ENCODE assay signal across 16 cellular contexts in genomic region chr9:97508852-97509251, GRCh38. TPM values are rescaled to one million over a fixed set of nuclear protein-coding genes. Genes with fewer than 3 reads are reported as not detected.
DNase-seq lines count a peak whose midpoint lies in the region; ATAC-seq, FAIRE-seq and TF ChIP-seq lines count a peak whose summit lies in the region.
"Had no signal": no experiment of that assay in that cellular context is flagged by ENCODE, and none has a peak within 500 bp of the region (broad histone marks: within the 10 kb centered on the region; RNA-seq: fewer than 3 reads in every experiment).

No MANE protein-coding gene starts in this region.

- H2AFZ ChIP-seq in GM12878 (ENCODE audit: control insufficient read depth, low read depth, low read length), result no peak overlapping the region

- H3K79me2 ChIP-seq in GM12878 (ENCODE audit: control insufficient read depth, insufficient read depth, low read length), result peaks cover 70% of the 10 kb centered on the region

- H3K4me1 ChIP-seq in GM12878 (ENCODE audit: control insufficient read depth, insufficient read depth, low read length), result peaks cover 44% of the 10 kb centered on the region
- H3K4me1 ChIP-seq in esophagus muscularis mucosa, result peaks cover 59 to 90% (median 76%) of the 10 kb centered on the region in 4 donors
- H3K4me1 ChIP-seq in gastrocnemius medialis, result peaks cover 60 to 70% of the 10 kb centered on the region in 2 donors

- in situ Hi-C loops in GM12878 (cut with MboI) (loop anchor here (10.0 kb wide), 1 partner anchor 1094 kb away; the partner anchor contains the start of gene ZNF367), gastrocnemius medialis (cut with MboI; ENCODE audit: low sequenced_read_pairs in 4 of 4) (loop anchor here in 1 of 4 donors (10.0 kb wide), 1 partner anchor 86 kb away; no protein-coding TSS in a partner anchor)

- TF ChIP-seq POLR2A in GM12878 (IDR thresholded peaks at IDR 0.05; ENCODE audit: low read depth, low read length) (no peak), esophagus muscularis mucosa (IDR thresholded peaks at IDR 0.05; ENCODE audit: low read depth) (no peak), gastrocnemius medialis (IDR thresholded peaks at IDR 0.05) (no peak)

- RAD21 ChIA-PET in GM12878 (lab: Charles Lee; ENCODE audit: unreplicated experiment), result interaction anchor here (0.7 to 3.6 kb wide), 5 partner anchors 7 to 125 kb away, joined by 4 to 75 read pairs (median 19); partner anchors contain the start of genes NCBP1, TMOD1 and TSTD2

- intact Hi-C loops in GM12878 (cut with micrococcal nuclease; ENCODE audit: unreplicated experiment), result loop anchor here (10.0 kb wide), 1 partner anchor 86 kb away; no protein-coding TSS in a partner anchor
- intact Hi-C loops in esophagus muscularis mucosa (cut with DNase I), result no loop called here
- intact Hi-C loops in gastrocnemius medialis (cut with DNase I; ENCODE audit: low total_unique reads), result no loop called here

- peak overlapping the region; percentile 41; the same call in 1 of the 2 replicates for H3K4me2 ChIP-seq in GM12878 (ENCODE audit: control insufficient read depth, insufficient read depth)

- no TSS peak for BruUV-seq in GM12878 (replicated peaks; lab: Mats Ljungman, UMichigan)

- FAIRE-seq in GM12878 (lab: Jason Lieb, UNC), result no peak
- no peak for FAIRE-seq in urothelium cell line (lab: Jason Lieb, UNC)
- FAIRE-seq: A204.1 had no signal

- H3K36me3 ChIP-seq in GM12878 (ENCODE audit: control insufficient read depth in 2 of 2, insufficient read depth in 2 of 2, low read length in 1 of 2), result no peaks in the 10 kb centered on the region; a peak in 1 of 4 replicates
- peaks cover 0 to 7% (median 0%) of the 10 kb centered on the region in 4 donors for H3K36me3 ChIP-seq in esophagus muscularis mucosa
- H3K36me3 ChIP-seq in gastrocnemius medialis, result no peaks in the 10 kb centered on the region

- 61% methylated on average over 4 of the region's 4 CpGs for WGBS in GM12878 (ENCODE audit: insufficient coverage, insufficient replicate concordance, low lambda C conversion rate, missing lambda C conversion rate)
- 86% methylated on average over 4 of the region's 4 CpGs for WGBS in esophagus muscularis mucosa

- POLR2A ChIA-PET in GM12878 (lab: Charles Lee), result interaction anchor here (1.3 kb wide), 1 partner anchor 125 kb away, joined by 3 read pairs; the partner anchor contains the start of gene NCBP1

- H3K27ac ChIP-seq in GM12878 (ENCODE audit: control insufficient read depth, insufficient read depth) (peak overlapping the region; percentile 20; the same call in 1 of the 2 replicates), esophagus muscularis mucosa (replicated peaks in 1 of 4) (peak overlapping the region in 3 of 4 donors; percentile 14 to 96 (median 95)), gastrocnemius medialis (peak overlapping the region; percentile 89 to 98 (median 98)), substantia nigra (ENCODE audit: low read depth, low read length, poor library complexity, severe bottlenecking) (no peak overlapping the region)
- H3K27ac ChIP-seq: C4-2B had no signal

- CTCF ChIA-PET in GM12878 (lab: Yijun Ruan, JAX), result interaction anchor here (0.6 to 3.9 kb wide), 5 partner anchors 10 to 107 kb away, joined by 3 to 41 read pairs (median 23); no protein-coding TSS in a partner anchor

- TF ChIP-seq EP300 in GM12878 (IDR thresholded peaks at IDR 0.05; ENCODE audit: borderline replicate concordance in 1 of 2, control insufficient read depth in 1 of 2, low read depth in 2 of 2, low read length in 2 of 2) (no peak), esophagus muscularis mucosa (IDR thresholded peaks at IDR 0.05) (no peak)

- TF ChIP-seq CTCF in GM12878 (IDR thresholded peaks at IDR 0.05 in 2 of 3, conservative IDR thresholded peaks at IDR 0.05 in 1 of 3; ENCODE audit: control insufficient read depth in 2 of 3, extremely low read depth in 1 of 3, insufficient read depth in 1 of 3, low read depth in 3 of 3, low read length in 3 of 3), result no peak
- no peak for TF ChIP-seq CTCF in esophagus muscularis mucosa (IDR thresholded peaks at IDR 0.05)
- TF ChIP-seq CTCF in gastrocnemius medialis (IDR thresholded peaks at IDR 0.05 in 4 of 5, conservative IDR thresholded peaks at IDR 0.05 in 1 of 5), result no peak

- TF ChIP-seq RAD21 in GM12878 (IDR thresholded peaks at IDR 0.05; ENCODE audit: insufficient read depth, low read depth, low read length), result no peak

- H3K4me3 ChIP-seq in GM12878, result no peak overlapping the region
- no peak overlapping the region for H3K4me3 ChIP-seq in esophagus muscularis mucosa
- no peak overlapping the region for H3K4me3 ChIP-seq in gastrocnemius medialis

- SMC1A ChIA-PET in GM12878 (lab: Charles Lee; ENCODE audit: uncharacterized antibody, unreplicated experiment), result interaction anchor here (1.2 to 5.2 kb wide), 7 partner anchors 7 to 106 kb away, joined by 3 to 49 read pairs (median 28); partner anchors contain the start of gene TMOD1

- ATAC-seq in GM12878, result no peak
- ATAC-seq in gastrocnemius medialis, result no peak

- H3K9me3 ChIP-seq in GM12878 (replicated peaks; ENCODE audit: control insufficient read depth, insufficient read depth, low read length), result peaks cover 3% of the 10 kb centered on the region
- H3K9me3 ChIP-seq in esophagus muscularis mucosa, result no peaks in the 10 kb centered on the region
- H3K9me3 ChIP-seq in gastrocnemius medialis, result no peaks in the 10 kb centered on the region
- H3K9me3 ChIP-seq: BE2C had no signal

- DNase-seq in D341Med (ENCODE audit: low spot score) (peak; percentile 1), GM12878 (ENCODE audit: low read depth, low spot score) (no peak), esophagus muscularis mucosa (ENCODE audit: extremely low spot score) (peak; percentile 24), gastrocnemius medialis (no peak), NCI-H2171 (lab: John Stamatoyannopoulos, UW) (no peak), urothelium cell line (ENCODE audit: low spot score) (no peak), substantia nigra (lab: John Stamatoyannopoulos, UW) (no peak)
- DNase-seq: BE2C; CD4-positive, alpha-beta memory T cell; DND-41; GF-D8; GOT3; IMR-90 had no signal

- H3K9ac ChIP-seq in GM12878 (ENCODE audit: control insufficient read depth, insufficient read depth, low read length), result no peak overlapping the region

- H3K27me3 ChIP-seq in GM12878 (replicated peaks in 1 of 2; ENCODE audit: control insufficient read depth in 2 of 2, insufficient read depth in 2 of 2, low read length in 1 of 2) (no peaks in the 10 kb centered on the region), esophagus muscularis mucosa (no peaks in the 10 kb centered on the region), gastrocnemius medialis (no peaks in the 10 kb centered on the region)
- H3K27me3 ChIP-seq: BE2C had no signal

- H4K20me1 ChIP-seq in GM12878 (ENCODE audit: control insufficient read depth, insufficient read depth), result no peaks in the 10 kb centered on the region

TF ChIP-seq in GM12878, 131 proteins besides CTCF, POLR2A, EP300 and RAD21 (continues in another document):
- no peak for TF ChIP-seq RB1 (IDR thresholded peaks at IDR 0.05; ENCODE audit: borderline replicate concordance)
- no peak for TF ChIP-seq PKNOX1 (IDR thresholded peaks at IDR 0.05)
- TF ChIP-seq ZBTB33 (IDR thresholded peaks at IDR 0.05), result no peak
- TF ChIP-seq ZSCAN29 (IDR thresholded peaks at IDR 0.05), result no peak

RNA-seq across cellular contexts. Expression of gene TMOD1, which starts 7.4 kb away (rescaled TPM):
- 33.9 and 37.2 TPM in 2 replicates for total RNA-seq in GM12878 (2013; cell fraction: nucleolus; rRNA removed)
- total RNA-seq in GM12878 (2014; rRNA removed), result 8.4 and 8.5 TPM in 2 replicates
- 13.9 and 15.0 TPM in 2 replicates for total RNA-seq in GM12878 (2014; rRNA removed; fragmentation: Illumina TruSeq; extraction: Trizol)
- 28.4 and 29.0 TPM in 2 replicates for total RNA-seq in GM12878 (2021)
- 18.8 TPM for polyA plus RNA-seq in GM12878 (2011; ENCODE audit: low read depth)
- 4.0 and 4.9 TPM in 2 replicates for polyA plus RNA-seq in GM12878 (2011; rRNA removed)
- 3.9 and 5.9 TPM in 2 replicates for polyA plus RNA-seq in GM12878 (2011; cell fraction: cytosol; rRNA removed)
- polyA plus RNA-seq in GM12878 (2011; cell fraction: nucleus; rRNA removed), result 5.2 and 5.5 TPM in 2 replicates
- polyA plus RNA-seq in GM12878 (2012), result 20.5 and 27.3 TPM in 2 replicates
- polyA plus RNA-seq in GM12878 (2014; fragmentation: Illumina TruSeq; extraction: Trizol), result 31.3 and 38.8 TPM in 2 replicates
- polyA plus RNA-seq in GM12878 (2014; fragmentation: Nextera tagmentation; extraction: Ambion mirVana), result 10 to 100 TPM; 11.1 to 16.9 TPM
- polyA plus RNA-seq in GM12878 (2014; rRNA removed), result 13.2 and 13.3 TPM in 2 replicates
- 10 to 100 TPM; 27.7 to 44.1 TPM for polyA plus RNA-seq in GM12878 (2016; fragmentation: Nextera tagmentation; extraction: Ambion mirVana)
- 2.9 and 3.7 TPM in 2 replicates for polyA minus RNA-seq in GM12878 (2011; rRNA and poly(A)+ RNA removed)
- 3.2 and 3.7 TPM in 2 replicates for polyA minus RNA-seq in GM12878 (2011; cell fraction: cytosol; rRNA and poly(A)+ RNA removed)
- 1.2 and 2.2 TPM in 2 replicates for polyA minus RNA-seq in GM12878 (2011; cell fraction: nucleus; rRNA and poly(A)+ RNA removed)
- total RNA-seq in esophagus muscularis mucosa, result 10 to 100 TPM; 68.4 to 97.6 (median 71.6) TPM
- 100 to 1,000 TPM in 3 of 4 donors, 10 to 100 TPM in 1; 82.3 to 202 (median 175) TPM for total RNA-seq in gastrocnemius medialis
- total RNA-seq: HT-29 had no signal

Comparison
In these comparisons a context has a peak if more than half of its experiments do, and no peak if none do; other contexts are left out.
1. DNase-seq: peak in D341Med (single experiment) and esophagus muscularis mucosa (single experiment); none in GM12878 (single experiment), gastrocnemius medialis (0 of 2), NCI-H2171 (single experiment), urothelium cell line (single experiment) and substantia nigra (0 of 49).